In genomic region chr6:29941476-29941875, GRCh38 we compare ENCODE assay signal across 8 cellular contexts. TPM values are rescaled to one million over a fixed set of nuclear protein-coding genes. Genes with fewer than 3 reads are reported as not detected.
DNase-seq lines count a peak whose midpoint lies in the region; TF ChIP-seq lines count a peak whose summit lies in the region.

No MANE protein-coding gene starts in this region.

- H3K4me1 ChIP-seq in A673 (ENCODE audit: insufficient read depth, low read length, poor library complexity, severe bottlenecking) = peaks cover 3% of the 10 kb centered on the region
- peaks cover 18 to 21% of the 10 kb centered on the region in 2 donors for H3K4me1 ChIP-seq in mucosa of rectum (ENCODE audit: control insufficient read depth in 2 of 2, insufficient read depth in 2 of 2, low read length in 2 of 2)

- peaks cover 23% of the 10 kb centered on the region for H3K36me3 Mint-ChIP-seq in HFFc6 (ENCODE audit: low read depth)

- in situ Hi-C loops in astrocyte of the spinal cord (cut with HindIII; ENCODE audit: low sequenced_read_pairs) = no loop called here

- CTCF ChIA-PET in A673 (lab: Charles Lee) = no interaction called here

- H3K36me3 ChIP-seq in A673 (ENCODE audit: insufficient read depth, low read length, poor library complexity, severe bottlenecking) = peaks cover 8% of the 10 kb centered on the region
- H3K36me3 ChIP-seq in mucosa of rectum (ENCODE audit: control insufficient read depth in 2 of 2, insufficient read depth in 2 of 2, low read length in 2 of 2) = peaks cover 12 to 20% of the 10 kb centered on the region in 2 donors

- peak overlapping the region; percentile 93 to 96 for H3K9ac ChIP-seq in mucosa of rectum (ENCODE audit: low read depth in 1 of 2, low read length in 2 of 2)

- H3K27ac Mint-ChIP-seq in HFFc6 = peak overlapping the region; percentile 96

- intact Hi-C loops in A673 (cut with micrococcal nuclease; ENCODE audit: unreplicated experiment) = no loop called here

- DNase-seq in A673 (ENCODE audit: low spot score) = no peak
- peak; percentile 4 for DNase-seq in HFFc6
- DNase-seq in astrocyte of the spinal cord (ENCODE audit: low read depth, low spot score) = no peak
- no peak for DNase-seq in occipital lobe (lab: John Stamatoyannopoulos, UW)
- DNase-seq in mesenteric fat pad (ENCODE audit: low spot score) = no peak
- DNase-seq in NCI-H345 treated with DMSO at 0.1 percent for 48 hours (lab: John Stamatoyannopoulos, UW; ENCODE audit: unreplicated experiment) = no peak
- DNase-seq in NCI-H1092 (lab: John Stamatoyannopoulos, UW) = no peak

- peak overlapping the region; percentile 80 for H3K4me3 ChIP-seq in A673 (ENCODE audit: low read depth, low read length, poor library complexity, severe bottlenecking)
- peak overlapping the region; percentile 76 for H3K4me3 ChIP-seq in astrocyte of the spinal cord (ENCODE audit: low read depth, low read length)
- H3K4me3 ChIP-seq in mucosa of rectum (ENCODE audit: low read length in 2 of 2) = peak overlapping the region; percentile 85 to 88

- BruUV-seq in A673 (replicated peaks; lab: Mats Ljungman, UMichigan) = no TSS peak

- H3K27ac ChIP-seq in A673 (ENCODE audit: low read depth, low read length, poor library complexity, severe bottlenecking) (no peak overlapping the region), mucosa of rectum (ENCODE audit: low read depth in 2 of 2, low read length in 2 of 2) (peak overlapping the region; percentile 90 to 91)

- H3K9me3 Mint-ChIP-seq in HFFc6 = no peaks in the 10 kb centered on the region

- POLR2A ChIA-PET in A673 (lab: Charles Lee; ENCODE audit: low non-redundant PET) = interaction anchor here (0.8 kb wide), 1 partner anchor 150 kb away, joined by 5 read pairs; no protein-coding TSS in a partner anchor

- H3K27me3 ChIP-seq in A673 (replicated peaks; ENCODE audit: insufficient read depth, low read depth, low read length, poor library complexity) = no peaks in the 10 kb centered on the region
- no peaks in the 10 kb centered on the region for H3K27me3 ChIP-seq in mucosa of rectum (ENCODE audit: control insufficient read depth in 2 of 2, insufficient read depth in 2 of 2, low read length in 2 of 2)

- H3K4me1 Mint-ChIP-seq in HFFc6 (ENCODE audit: low read depth) = peaks cover 19% of the 10 kb centered on the region

- peaks cover 1% of the 10 kb centered on the region; the same call in 1 of the 2 replicates for H3K27me3 Mint-ChIP-seq in HFFc6 (ENCODE audit: insufficient read depth)

- TF ChIP-seq CTCF in A673 (conservative IDR thresholded peaks at IDR 0.05; ENCODE audit: low read depth, low read length) (no peak), HFFc6 (IDR thresholded peaks at IDR 0.05) (no peak), astrocyte of the spinal cord (IDR thresholded peaks at IDR 0.05; ENCODE audit: low read depth, low read length) (no peak)

- no peaks in the 10 kb centered on the region for H3K9me3 ChIP-seq in A673 (ENCODE audit: low read depth, low read length, poor library complexity, severe bottlenecking)
- H3K9me3 ChIP-seq in mucosa of rectum (ENCODE audit: control insufficient read depth in 2 of 2, low read length in 2 of 2) = no peaks in the 10 kb centered on the region

- H3K4me3 Mint-ChIP-seq in HFFc6 = peak overlapping the region; percentile 96

RNA-seq across cellular contexts. Expression of gene HLA-A, which starts 0.9 kb away (rescaled TPM):
- total RNA-seq in A673 (2021) (190 TPM in 2 replicates), occipital lobe (46.6 TPM), mesenteric fat pad (526 TPM)
- 100 to 1,000 TPM; 116 to 159 (median 149) TPM for total RNA-seq in HFFc6 (2021; fragmentation: NEBNext Ultra II Directional; extraction: Animal tissue kit (Norgen Biotek cat#: 25700))
